In genomic region chr6:3504354-3504753, GRCh38 we compare ENCODE assay signal across 21 cellular contexts. TPM values are rescaled to one million over a fixed set of nuclear protein-coding genes. Genes with fewer than 3 reads are reported as not detected.
DNase-seq lines count a peak whose midpoint lies in the region; ATAC-seq and TF ChIP-seq lines count a peak whose summit lies in the region.
"Had no signal": no experiment of that assay in that cellular context is flagged by ENCODE, and none has a peak within 500 bp of the region (broad histone marks: within the 10 kb centered on the region; RNA-seq: fewer than 3 reads in every experiment).

No MANE protein-coding gene starts in this region.

- CTCF ChIA-PET in Caco-2 (lab: Charles Lee), result interaction anchor here (0.7 kb wide), 1 partner anchor 61 kb away, joined by 4 read pairs; no protein-coding TSS in a partner anchor

- H2AK5ac ChIP-seq in trophoblast cell (ENCODE audit: low read length), result peak overlapping the region; percentile 94

- no peak overlapping the region for H4K12ac ChIP-seq in trophoblast cell (ENCODE audit: low read depth, low read length)

- no peak overlapping the region for H3K23ac ChIP-seq in trophoblast cell (ENCODE audit: low read length)

- H3K4me1 ChIP-seq in Caco-2, result peaks cover 35% of the 10 kb centered on the region
- H3K4me1 ChIP-seq in trophoblast cell (ENCODE audit: control insufficient read depth in 1 of 2, insufficient read depth in 2 of 2, low read length in 2 of 2), result peaks cover 8 to 24% of the 10 kb centered on the region in 2 experiments

- no peak overlapping the region for H2BK5ac ChIP-seq in trophoblast cell (ENCODE audit: low read depth, low read length, poor library complexity)

- H3K9ac ChIP-seq in trophoblast cell (ENCODE audit: low read length), result no peak overlapping the region
- H3K9ac ChIP-seq: BLaER1 treated with 17β-estradiol and CSF1 and Interleukin-3, amounts not matched to agents 10 nM and 100 nM had no signal

- H3K4me3 ChIP-seq in Caco-2 (ENCODE audit: low read depth, low read length) (no peak overlapping the region), trophoblast cell (ENCODE audit: low read depth, low read length) (no peak overlapping the region)
- H3K4me3 ChIP-seq: A549; BLaER1 treated with 17β-estradiol and CSF1 and Interleukin-3, amounts not matched to agents 10 nM and 100 nM; GM12878 had no signal

- peaks cover 0 to 1% of the 10 kb centered on the region in 2 donors for H3K9me3 Mint-ChIP-seq in activated T-cell treated with anti-CD3 and anti-CD28 coated beads, Interleukin-2, amount 50 U/mL, for 72 hours
- H3K9me3 Mint-ChIP-seq in activated T-cell treated with anti-CD3 and anti-CD28 coated beads, Interleukin-2, amount 50 U/mL, for 4 hours, result peaks cover 3% of the 10 kb centered on the region
- H3K9me3 Mint-ChIP-seq in Caco-2 (ENCODE audit: unreplicated experiment), result no peaks in the 10 kb centered on the region
- H3K9me3 Mint-ChIP-seq: CD4-positive, alpha-beta T cell; CD8-positive, alpha-beta T cell had no signal

- no peaks in the 10 kb centered on the region for H3K27me3 ChIP-seq in Caco-2 (replicated peaks; ENCODE audit: control insufficient read depth, insufficient read depth, low read length)
- no peaks in the 10 kb centered on the region for H3K27me3 ChIP-seq in trophoblast cell (ENCODE audit: insufficient read depth, low read length)
- H3K27me3 ChIP-seq: BLaER1 treated with 17β-estradiol and CSF1 and Interleukin-3, amounts not matched to agents 10 nM and 100 nM had no signal

- peak overlapping the region; percentile 65 for H3K14ac ChIP-seq in trophoblast cell (ENCODE audit: low read length)

- no peak overlapping the region for H4K8ac ChIP-seq in trophoblast cell (ENCODE audit: low read depth, low read length)

- no peak overlapping the region for H3K27ac ChIP-seq in trophoblast cell (ENCODE audit: low read depth, low read length)
- H3K27ac ChIP-seq: 22Rv1; A549; BLaER1 treated with 17β-estradiol and CSF1 and Interleukin-3, amounts not matched to agents 10 nM and 100 nM; C4-2B had no signal

- no peak overlapping the region for H2AFZ ChIP-seq in trophoblast cell (ENCODE audit: insufficient read depth, low read length, poor library complexity)

- H3K79me1 ChIP-seq in trophoblast cell (ENCODE audit: low read length), result peaks cover 11% of the 10 kb centered on the region

- no peak overlapping the region for H3K27ac Mint-ChIP-seq in activated T-cell treated with anti-CD3 and anti-CD28 coated beads, Interleukin-2, amount 50 U/mL, for 72 hours
- peak overlapping the region; percentile 30 for H3K27ac Mint-ChIP-seq in Caco-2 (ENCODE audit: unreplicated experiment)
- H3K27ac Mint-ChIP-seq: B cell; CD4-positive, alpha-beta T cell; CD8-positive, alpha-beta T cell had no signal

- H4K91ac ChIP-seq in trophoblast cell (ENCODE audit: low read depth, low read length), result peak overlapping the region; percentile 65

- H3K4me2 ChIP-seq in trophoblast cell (ENCODE audit: low read length), result no peak overlapping the region
- H3K4me2 ChIP-seq: A549 had no signal

- H3K9me3 ChIP-seq in Caco-2 (no peaks in the 10 kb centered on the region), trophoblast cell (ENCODE audit: insufficient read depth, low read depth, low read length) (no peaks in the 10 kb centered on the region)
- H3K9me3 ChIP-seq: A549 had no signal

- no peaks in the 10 kb centered on the region for H3K4me1 Mint-ChIP-seq in activated T-cell treated with anti-CD3 and anti-CD28 coated beads, Interleukin-2, amount 50 U/mL, for 72 hours (ENCODE audit: low read depth)
- H3K4me1 Mint-ChIP-seq in activated T-cell treated with anti-CD3 and anti-CD28 coated beads, Interleukin-2, amount 50 U/mL, for 4 hours (ENCODE audit: low read depth), result no peaks in the 10 kb centered on the region
- H3K4me1 Mint-ChIP-seq in Caco-2 (ENCODE audit: low read depth, unreplicated experiment), result peaks cover 22% of the 10 kb centered on the region
- H3K4me1 Mint-ChIP-seq: B cell had no signal

- POLR2A ChIA-PET in Caco-2 (lab: Charles Lee), result no interaction called here

- intact Hi-C loops in Caco-2 (cut with micrococcal nuclease; ENCODE audit: unreplicated experiment), result loop anchor here (5.0 kb wide), 2 partner anchors 47 to 227 kb away; partner anchors contain the start of gene SLC22A23

- H3K4ac ChIP-seq in trophoblast cell (ENCODE audit: low read depth, low read length), result no peak overlapping the region

- H3K79me2 ChIP-seq in trophoblast cell (ENCODE audit: control insufficient read depth, insufficient read depth, low read length, poor library complexity), result no peaks in the 10 kb centered on the region

- no TSS peak for BruUV-seq in Caco-2 (replicated peaks; lab: Mats Ljungman, UMichigan)

- H3K36me3 ChIP-seq in Caco-2 (ENCODE audit: control insufficient read depth, insufficient read depth, low read length) (no peaks in the 10 kb centered on the region), trophoblast cell (ENCODE audit: control insufficient read depth in 1 of 2, insufficient read depth in 2 of 2, low read length in 2 of 2) (no peaks in the 10 kb centered on the region)
- H3K36me3 ChIP-seq: BLaER1 treated with 17β-estradiol and CSF1 and Interleukin-3, amounts not matched to agents 10 nM and 100 nM had no signal

- TF ChIP-seq CTCF in Caco-2 (IDR thresholded peaks at IDR 0.05; ENCODE audit: insufficient read depth in 1 of 2, low read depth in 1 of 2, low read length in 1 of 2, severe bottlenecking in 1 of 2, unreplicated experiment in 1 of 2), result no peak

- WGBS in trophoblast cell (ENCODE audit: extremely low coverage, insufficient coverage, insufficient read length), result no CpG with 5 or more reads among the region's 5 CpGs

- peak; percentile 31 to 62 for ATAC-seq in activated T-cell treated with anti-CD3 and anti-CD28 coated beads, Interleukin-2, amount 50 U/mL, for 72 hours (replicated peaks in 1 of 2)
- no peak for ATAC-seq in activated T-cell treated with anti-CD3 and anti-CD28 coated beads, Interleukin-2, amount 50 U/mL, for 4 hours
- ATAC-seq: A549; CD8-positive, alpha-beta T cell; GM12878 had no signal

- H3K4me3 Mint-ChIP-seq in activated T-cell treated with anti-CD3 and anti-CD28 coated beads, Interleukin-2, amount 50 U/mL, for 72 hours, result no peak overlapping the region
- no peak overlapping the region for H3K4me3 Mint-ChIP-seq in activated T-cell treated with anti-CD3 and anti-CD28 coated beads, Interleukin-2, amount 50 U/mL, for 4 hours
- no peak overlapping the region for H3K4me3 Mint-ChIP-seq in Caco-2 (ENCODE audit: unreplicated experiment)
- H3K4me3 Mint-ChIP-seq: B cell; CD4-positive, alpha-beta T cell; CD8-positive, alpha-beta T cell had no signal

- no peak overlapping the region for H3K18ac ChIP-seq in trophoblast cell (ENCODE audit: low read length)

- peak overlapping the region; percentile 85 for H2BK12ac ChIP-seq in trophoblast cell (ENCODE audit: low read length)

- H2BK120ac ChIP-seq in trophoblast cell (ENCODE audit: insufficient read depth, low read length, poor library complexity), result no peak overlapping the region

- no peaks in the 10 kb centered on the region for H3K36me3 Mint-ChIP-seq in activated T-cell treated with anti-CD3 and anti-CD28 coated beads, Interleukin-2, amount 50 U/mL, for 72 hours (ENCODE audit: insufficient read depth in 2 of 2)
- H3K36me3 Mint-ChIP-seq in activated T-cell treated with anti-CD3 and anti-CD28 coated beads, Interleukin-2, amount 50 U/mL, for 4 hours (ENCODE audit: insufficient read depth), result no peaks in the 10 kb centered on the region
- H3K36me3 Mint-ChIP-seq in Caco-2 (ENCODE audit: insufficient read depth, unreplicated experiment), result no peaks in the 10 kb centered on the region
- H3K36me3 Mint-ChIP-seq: CD8-positive, alpha-beta T cell had no signal

- H3K27me3 Mint-ChIP-seq in activated T-cell treated with anti-CD3 and anti-CD28 coated beads, Interleukin-2, amount 50 U/mL, for 72 hours (ENCODE audit: low read depth), result peaks cover 13% of the 10 kb centered on the region
- peaks cover 8% of the 10 kb centered on the region for H3K27me3 Mint-ChIP-seq in activated T-cell treated with anti-CD3 and anti-CD28 coated beads, Interleukin-2, amount 50 U/mL, for 4 hours (ENCODE audit: low read depth)
- no peaks in the 10 kb centered on the region for H3K27me3 Mint-ChIP-seq in Caco-2 (ENCODE audit: insufficient read depth, unreplicated experiment)

- DNase-seq in activated T-cell treated with anti-CD3 and anti-CD28 coated beads, Interleukin-2, amount 50 U/mL, for 72 hours, result no peak
- no peak for DNase-seq in activated T-cell treated with anti-CD3 and anti-CD28 coated beads, Interleukin-2, amount 50 U/mL, for 4 hours
- DNase-seq in Caco-2 (no peak), trophoblast cell (no peak), NOMO-1 treated with dmso at 0.1 percent for 144 hours (lab: John Stamatoyannopoulos, UW; ENCODE audit: unreplicated experiment) (no peak)
- DNase-seq: AML-193; CD4-positive, alpha-beta T cell; CD8-positive, alpha-beta T cell; DMS 273 treated with DMSO at 0.1 percent for 48 hours; DMS153; DMS53; DMS79; DND-41; EL; GDM1 had no signal

RNA-seq across cellular contexts. Expression of gene SLC22A23, which starts 47.5 kb away (rescaled TPM):
- total RNA-seq in activated T-cell treated with anti-CD3 and anti-CD28 coated beads, Interleukin-2, amount 50 U/mL, for 72 hours, result 1 to 10 TPM; 1.5 to 2.0 TPM
- total RNA-seq in activated T-cell treated with anti-CD3 and anti-CD28 coated beads, Interleukin-2, amount 50 U/mL, for 4 hours, result 1 to 10 TPM in 1 of 3 donors, under 1 TPM in 2; 0.50 to 1.2 (median 0.54) TPM
- total RNA-seq in Caco-2 (2022), result 44.9 and 45.5 TPM in 2 replicates
- polyA plus RNA-seq in trophoblast cell (2013), result 29.8 and 31.6 TPM in 2 replicates

Comparison
In these comparisons a context has a peak if more than half of its experiments do, and no peak if none do; other contexts are left out.
1. ATAC-seq: peak in activated T-cell treated with anti-CD3 and anti-CD28 coated beads, Interleukin-2, amount 50 U/mL, for 72 hours (2 of 2); none in activated T-cell treated with anti-CD3 and anti-CD28 coated beads, Interleukin-2, amount 50 U/mL, for 4 hours (0 of 2).
2. RNA of gene SLC22A23, which starts 47.5 kb away (total RNA-seq): 44.9 to 45.5 TPM in Caco-2; 1.5 to 2.0 TPM in activated T-cell treated with anti-CD3 and anti-CD28 coated beads, Interleukin-2, amount 50 U/mL, for 72 hours and 0.50 to 1.2 TPM in activated T-cell treated with anti-CD3 and anti-CD28 coated beads, Interleukin-2, amount 50 U/mL, for 4 hours; every median in the first group is over 10 times any median in the second.